ENCODE assay signal across 9 cellular contexts in the genomic region with DNA sequence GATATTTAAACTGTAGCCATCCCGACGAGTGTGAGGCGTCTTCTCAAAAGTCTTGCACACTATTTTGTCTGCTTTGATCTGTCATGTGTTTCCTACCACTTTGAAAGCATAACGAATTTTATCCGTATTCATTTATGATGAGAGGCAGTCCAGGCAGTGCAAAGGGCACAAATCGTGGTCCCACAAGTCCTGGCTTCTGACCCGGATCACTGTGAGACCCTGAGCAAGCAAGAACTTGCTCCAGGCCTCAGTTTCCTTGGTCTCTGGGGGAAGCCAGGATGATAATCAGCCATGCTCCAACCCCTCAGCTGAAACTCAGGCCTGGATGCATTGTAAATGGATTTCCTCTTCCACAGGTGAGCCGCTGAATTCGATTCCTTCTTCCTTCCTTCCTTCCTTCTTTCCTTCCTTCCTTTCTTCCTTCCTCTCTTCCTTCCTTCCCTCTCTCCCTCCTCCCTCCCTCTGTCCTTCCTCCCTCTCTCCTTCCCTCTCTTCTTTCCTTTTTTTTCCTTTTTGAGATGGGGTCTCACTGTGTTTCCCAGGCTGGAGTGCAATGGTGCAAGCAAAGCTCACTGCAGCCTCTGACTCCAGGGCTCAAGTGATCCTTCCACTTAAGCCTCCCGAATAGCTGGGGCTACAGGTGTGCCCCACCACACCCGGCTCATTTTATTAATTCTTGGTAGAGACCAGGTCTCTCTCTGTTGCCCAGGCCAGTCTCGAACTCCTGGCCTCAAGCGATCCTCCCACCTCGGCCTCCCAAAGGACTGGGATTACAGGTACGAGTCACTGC. TPM values are rescaled to one million over a fixed set of nuclear protein-coding genes. Genes with fewer than 3 reads are reported as not detected.
A peak's percentile ranks its signal among the peaks of the same experiment; 100 is the strongest.
DNase-seq lines count a peak whose midpoint lies in the region; ATAC-seq and TF ChIP-seq lines count a peak whose summit lies in the region.
"Had no signal": no experiment of that assay in that cellular context is flagged by ENCODE, and none has a peak within 500 bp of the region (broad histone marks: within the 10 kb centered on the region; RNA-seq: fewer than 3 reads in every experiment).

No MANE protein-coding gene starts in this region.

- no peaks in the 10 kb centered on the region for H3K9me3 Mint-ChIP-seq in T-cell

- H3K9me3 ChIP-seq in fibroblast of lung (ENCODE audit: control insufficient read depth, insufficient read depth, low read depth, low read length) = no peaks in the 10 kb centered on the region
- no peaks in the 10 kb centered on the region for H3K9me3 ChIP-seq in gastrocnemius medialis

- H3K9ac ChIP-seq in fibroblast of lung (ENCODE audit: insufficient read depth, low read length) = no peak overlapping the region

- H3K36me3 ChIP-seq in GM06990 (ENCODE audit: control insufficient read depth, insufficient read depth, low read length) (no peaks in the 10 kb centered on the region), fibroblast of lung (ENCODE audit: control insufficient read depth, insufficient read depth, low read length) (no peaks in the 10 kb centered on the region), gastrocnemius medialis (no peaks in the 10 kb centered on the region)

- peak in 1 of 4 experiments; percentile 11 for ATAC-seq in T-cell (replicated peaks in 1 of 4)
- ATAC-seq in gastrocnemius medialis = no peak

- peak overlapping the region; percentile 69 to 79 (median 74) for H3K4me3 Mint-ChIP-seq in T-cell

- H3K27ac ChIP-seq in fibroblast of lung (ENCODE audit: insufficient read depth, low read length) (no peak overlapping the region), gastrocnemius medialis (peak overlapping the region; percentile 44 to 73 (median 66))

- no peaks in the 10 kb centered on the region for H3K79me2 ChIP-seq in fibroblast of lung (ENCODE audit: control insufficient read depth, insufficient read depth, low read length)

- H3K36me3 Mint-ChIP-seq in T-cell = no peaks in the 10 kb centered on the region

- POLR2A ChIA-PET in T-cell (lab: Charles Lee) = interaction anchor here (0.7 to 1.0 kb wide), 2 partner anchors 16 to 81 kb away, joined by 3 to 7 read pairs; no protein-coding TSS in a partner anchor

- peaks cover 0 to 3% of the 10 kb centered on the region in 2 donors for H3K27me3 Mint-ChIP-seq in T-cell

- H3K4me1 ChIP-seq in fibroblast of lung (ENCODE audit: control insufficient read depth, extremely low read depth, insufficient read depth, low read length) = no peaks in the 10 kb centered on the region
- H3K4me1 ChIP-seq in gastrocnemius medialis = peaks cover 4 to 8% of the 10 kb centered on the region in 2 donors

- DNase-seq in GM06990 (ENCODE audit: extremely low read depth, insufficient read length) = no peak
- DNase-seq in T-cell = no peak
- DNase-seq in fibroblast of lung (ENCODE audit: low read depth in 2 of 2) = no peak
- no peak for DNase-seq in gastrocnemius medialis
- DNase-seq in NCI-H69 (lab: John Stamatoyannopoulos, UW) = no peak
- DNase-seq in T-helper 9 cell = no peak
- no peak for DNase-seq in NCI-H524 (lab: John Stamatoyannopoulos, UW)
- DNase-seq in 8988T = no peak

- H3K27ac Mint-ChIP-seq in T-cell = peak overlapping the region; percentile 92 to 93

- TF ChIP-seq CTCF in GM06990 (IDR thresholded peaks at IDR 0.05; ENCODE audit: insufficient read depth, low read length, poor library complexity, severe bottlenecking) (no peak), fibroblast of lung (conservative IDR thresholded peaks at IDR 0.05 in 1 of 2, IDR thresholded peaks at IDR 0.05 in 1 of 2; ENCODE audit: low read depth in 1 of 2, low read length in 2 of 2) (no peak), gastrocnemius medialis (IDR thresholded peaks at IDR 0.05 in 4 of 5, conservative IDR thresholded peaks at IDR 0.05 in 1 of 5) (no peak)

- H2AFZ ChIP-seq in fibroblast of lung (ENCODE audit: low read length) = peak overlapping the region; percentile 49

- no peaks in the 10 kb centered on the region for H4K20me1 ChIP-seq in fibroblast of lung (ENCODE audit: control insufficient read depth, extremely low read depth, insufficient read depth, low read length)

- H3K27me3 ChIP-seq in GM06990 (replicated peaks; ENCODE audit: control insufficient read depth, insufficient read depth, low read length) = no peaks in the 10 kb centered on the region
- H3K27me3 ChIP-seq in fibroblast of lung (ENCODE audit: control insufficient read depth, insufficient read depth, low read length) = no peaks in the 10 kb centered on the region
- peaks cover 0 to 6% (median 0%) of the 10 kb centered on the region in 3 donors for H3K27me3 ChIP-seq in gastrocnemius medialis

- in situ Hi-C loops in gastrocnemius medialis (cut with MboI; ENCODE audit: low sequenced_read_pairs in 4 of 4) = loop anchor here in 2 of 4 donors (10.0 kb wide), 2 partner anchors 82 to 128 kb away; partner anchors contain the start of genes TRIM4 (in 2 of the 2) and MBLAC1 (in 1 of the 2)

- TF ChIP-seq POLR2A in gastrocnemius medialis (IDR thresholded peaks at IDR 0.05) = no peak

- intact Hi-C loops in gastrocnemius medialis (cut with DNase I; ENCODE audit: low total_unique reads) = no loop called here

- CTCF ChIA-PET in T-cell (lab: Charles Lee) = interaction anchor here (0.5 to 1.5 kb wide), 3 partner anchors 18 to 79 kb away, joined by 4 to 5 read pairs (median 4); partner anchors contain the start of gene ZKSCAN1 (in 1 of the 2)

- H3K4me1 Mint-ChIP-seq in T-cell = peaks cover 15 to 20% (median 18%) of the 10 kb centered on the region in 3 donors

- H3K4me3 ChIP-seq in GM06990 (replicated peaks; ENCODE audit: low read depth, low read length) (peak overlapping the region; percentile 52), fibroblast of lung (replicated peaks in 1 of 4; ENCODE audit: control extremely low read depth in 1 of 4, insufficient read depth in 1 of 4, low read depth in 3 of 4, low read length in 4 of 4) (peak overlapping the region in 2 of 4 experiments; percentile 41 to 46), gastrocnemius medialis (peak overlapping the region; percentile 58 to 68 (median 63))

- H3K4me2 ChIP-seq in fibroblast of lung (ENCODE audit: extremely low read depth, insufficient read depth, low read length) = no peak overlapping the region

RNA-seq across cellular contexts. Expression of gene ZKSCAN1, which starts 18.4 kb away (rescaled TPM):
- 10 to 100 TPM; 60.7 to 94.0 (median 86.8) TPM for total RNA-seq in T-cell
- 39.0 and 50.2 TPM in 2 replicates for total RNA-seq in fibroblast of lung
- 21.0 and 25.3 TPM in 2 replicates for polyA plus RNA-seq in fibroblast of lung
- 13.9 and 20.0 TPM in 2 replicates for polyA plus RNA-seq in fibroblast of lung (2012)
- 36.6 and 74.8 TPM in 2 replicates for polyA minus RNA-seq in fibroblast of lung (ENCODE audit: low replicate concordance)
- total RNA-seq in gastrocnemius medialis = 10 to 100 TPM; 15.0 to 17.7 (median 15.5) TPM

RNA-seq across cellular contexts. Expression of gene AZGP1, which starts 21.1 kb away (rescaled TPM):
- total RNA-seq in T-cell = 1 to 10 TPM in 1 of 5 donors, under 1 TPM in 2, not detected in 2; 0.56 to 1.3 (median 0.89) TPM
- not detected in 2 replicates for total RNA-seq in fibroblast of lung
- not detected in 2 replicates for polyA plus RNA-seq in fibroblast of lung
- polyA plus RNA-seq in fibroblast of lung (2012) = not detected in 2 replicates
- polyA minus RNA-seq in fibroblast of lung (ENCODE audit: low replicate concordance) = not detected in 2 replicates
- 10 to 100 TPM in 1 of 4 donors, 1 to 10 TPM in 2, not detected in 1; 2.6 to 10.3 (median 4.2) TPM for total RNA-seq in gastrocnemius medialis
- total RNA-seq: pulmonary artery endothelial cell had no signal

RNA-seq across cellular contexts. Expression of gene ZSCAN21, which starts 52.6 kb away (rescaled TPM):
- 1 to 10 TPM; 4.4 to 9.9 (median 9.3) TPM for total RNA-seq in T-cell
- total RNA-seq in fibroblast of lung = 11.1 and 12.1 TPM in 2 replicates
- 9.4 and 11.3 TPM in 2 replicates for polyA plus RNA-seq in fibroblast of lung
- 7.3 and 7.6 TPM in 2 replicates for polyA plus RNA-seq in fibroblast of lung (2012)
- polyA minus RNA-seq in fibroblast of lung (ENCODE audit: low replicate concordance) = 5.0 and 9.2 TPM in 2 replicates
- total RNA-seq in gastrocnemius medialis = 10 to 100 TPM; 14.4 to 26.4 (median 22.3) TPM
